In the genomic region with DNA sequence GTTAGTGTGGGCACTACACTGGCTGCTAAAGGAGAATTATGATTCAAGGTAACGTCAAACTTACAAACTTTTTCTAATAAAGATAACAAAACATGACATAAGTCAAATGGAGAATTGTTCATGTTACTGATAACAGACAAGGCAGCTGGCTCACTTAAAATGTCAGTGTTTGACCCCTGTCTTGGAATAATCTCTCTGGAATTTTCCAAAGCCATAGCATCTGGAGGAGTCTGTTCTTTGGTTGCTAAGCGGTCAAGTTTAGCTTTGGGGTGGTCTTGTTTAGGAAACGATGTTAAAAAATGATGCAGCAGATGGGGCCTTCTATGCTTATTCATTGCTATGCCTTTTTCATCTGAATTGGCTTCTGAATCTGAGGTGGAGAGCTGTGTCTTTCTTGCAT, we compare ENCODE assay signal across 19 cellular contexts. TPM values are rescaled to one million over a fixed set of nuclear protein-coding genes. Genes with fewer than 3 reads are reported as not detected.
DNase-seq lines count a peak whose midpoint lies in the region; ATAC-seq, FAIRE-seq and TF ChIP-seq lines count a peak whose summit lies in the region.
"Had no signal": no experiment of that assay in that cellular context is flagged by ENCODE, and none has a peak within 500 bp of the region (broad histone marks: within the 10 kb centered on the region; RNA-seq: fewer than 3 reads in every experiment).

No MANE protein-coding gene starts in this region.

- in situ Hi-C loops in Panc1 (cut with HindIII; ENCODE audit: low pct_unique_long_range_greater_than_20kb, low sequenced_read_pairs) = no loop called here

- no peak overlapping the region for H3K4ac ChIP-seq in neuronal stem cell (ENCODE audit: low read length)

- no peaks in the 10 kb centered on the region for H3K4me1 Mint-ChIP-seq in CD14-positive monocyte

- no CpG with 5 or more reads among the region's 3 CpGs for WGBS in neuronal stem cell (ENCODE audit: extremely low coverage in 2 of 2, insufficient read length in 2 of 2, insufficient replicate concordance in 1 of 2), 2 donors

- H3K4me2 ChIP-seq in neuronal stem cell (ENCODE audit: insufficient read depth, low read length, poor library complexity, severe bottlenecking) = no peak overlapping the region
- H3K4me2 ChIP-seq: A549 had no signal

- no peak overlapping the region for H4K8ac ChIP-seq in neuronal stem cell (ENCODE audit: low read depth, low read length)

- TF ChIP-seq CTCF in CD14-positive monocyte (IDR thresholded peaks at IDR 0.05) = no peak
- TF ChIP-seq CTCF in Panc1 (IDR thresholded peaks at IDR 0.05) = no peak
- no peak for TF ChIP-seq CTCF in RWPE1 (conservative IDR thresholded peaks at IDR 0.05; ENCODE audit: low read depth)

- H3K14ac ChIP-seq in neuronal stem cell (ENCODE audit: low read length) = no peak overlapping the region

- intact Hi-C loops in CD14-positive monocyte (cut with micrococcal nuclease) (no loop called here), Panc1 (cut with micrococcal nuclease; ENCODE audit: unreplicated experiment) (no loop called here)

- CTCF ChIA-PET in Panc1 (lab: Charles Lee) = no interaction called here
- CTCF ChIA-PET in RWPE1 (lab: Yijun Ruan, JAX) = no interaction called here

- no peaks in the 10 kb centered on the region for H3K27me3 Mint-ChIP-seq in CD14-positive monocyte (ENCODE audit: low read depth in 3 of 3)

- no peak overlapping the region for H2BK12ac ChIP-seq in neuronal stem cell (ENCODE audit: low read length)

- no peaks in the 10 kb centered on the region for H3K79me1 ChIP-seq in neuronal stem cell (ENCODE audit: low read depth, low read length)

- FAIRE-seq in GM19239 (lab: Jason Lieb, UNC) = no peak
- FAIRE-seq: GM12892, H54 had no signal

- H3K27ac ChIP-seq in Panc1 (ENCODE audit: low read length) (no peak overlapping the region), neuronal stem cell (replicated peaks; ENCODE audit: low read length) (no peak overlapping the region), RWPE1 (no peak overlapping the region)
- H3K27ac ChIP-seq: A549, C4-2B, HL-60 had no signal

- BruUV-seq in Panc1 (replicated peaks; lab: Mats Ljungman, UMichigan) = TSS peak; percentile 14

- no peak overlapping the region for H4K91ac ChIP-seq in neuronal stem cell (ENCODE audit: low read depth, low read length, poor library complexity)

- H3K27me3 ChIP-seq in Panc1 (ENCODE audit: control insufficient read depth, insufficient read depth, low read length) (no peaks in the 10 kb centered on the region), neuronal stem cell (ENCODE audit: control insufficient read depth in 3 of 3, insufficient read depth in 3 of 3, low read depth in 1 of 3, low read length in 3 of 3) (no peaks in the 10 kb centered on the region)

- no peak overlapping the region for H3K4me3 Mint-ChIP-seq in CD14-positive monocyte

- DNase-seq in CD14-positive monocyte (ENCODE audit: low spot score) (no peak), Panc1 (ENCODE audit: low read depth, low spot score) (no peak), fibroblast of peridontal ligament (ENCODE audit: extremely low read depth) (peak; percentile 12), neuronal stem cell (ENCODE audit: low spot score) (no peak), RWPE1 (ENCODE audit: low spot score) (no peak), GM19239 (ENCODE audit: insufficient read length, low spot score) (no peak)
- DNase-seq in stimulated activated CD4-positive, alpha-beta T cell treated with anti-CD3 and anti-CD28 coated beads, Interleukin-1b, Interleukin-23, amount 100 ng/mL, for 48 hours = no peak
- DNase-seq: GF-D8, NCI-H1417 treated with DMSO at 0.1 percent for 48 hours, NCI-H2029, NCI-H2171, NCI-H748 treated with DMSO at 0.1 percent for 48 hours, OCI-M1, RPMI8226 had no signal

- no peak overlapping the region for H2BK120ac ChIP-seq in neuronal stem cell (ENCODE audit: low read depth, low read length)

- H3K9me3 Mint-ChIP-seq in CD14-positive monocyte = no peaks in the 10 kb centered on the region

- no peak overlapping the region for H2BK15ac ChIP-seq in neuronal stem cell (ENCODE audit: low read length)

- H3K9ac ChIP-seq in neuronal stem cell (ENCODE audit: low read depth, low read length, poor library complexity) = no peak overlapping the region

- H3K9me3 ChIP-seq in Panc1 (ENCODE audit: control insufficient read depth, insufficient read depth, low read depth, low read length) (no peaks in the 10 kb centered on the region), neuronal stem cell (replicated peaks in 1 of 2; ENCODE audit: control insufficient read depth in 2 of 2, insufficient read depth in 1 of 2, low read depth in 1 of 2, low read length in 2 of 2) (no peaks in the 10 kb centered on the region)
- H3K9me3 ChIP-seq: A549 had no signal

- POLR2A ChIA-PET in Panc1 (lab: Charles Lee) (no interaction called here), RWPE1 (lab: Yijun Ruan, JAX; ENCODE audit: low non-redundant PET) (no interaction called here)

- peak overlapping the region; percentile 4 for H2AFZ ChIP-seq in neuronal stem cell (ENCODE audit: low read length)

- H3K4me3 ChIP-seq in Panc1 (ENCODE audit: low read depth in 2 of 2, low read length in 2 of 2) (no peak overlapping the region), neuronal stem cell (ENCODE audit: low read length in 2 of 2) (no peak overlapping the region)
- H3K4me3 ChIP-seq: A549 had no signal

- H3K18ac ChIP-seq in neuronal stem cell (ENCODE audit: low read length) = no peak overlapping the region

- peaks cover 13% of the 10 kb centered on the region for H3K36me3 ChIP-seq in Panc1 (ENCODE audit: control insufficient read depth, insufficient read depth, low read length)
- H3K36me3 ChIP-seq in neuronal stem cell (replicated peaks in 1 of 2; ENCODE audit: control insufficient read depth in 2 of 2, insufficient read depth in 2 of 2, low read length in 2 of 2) = no peaks in the 10 kb centered on the region

- H2BK5ac ChIP-seq in neuronal stem cell (ENCODE audit: low read length) = no peak overlapping the region

- H3K36me3 Mint-ChIP-seq in CD14-positive monocyte = peaks cover 56 to 63% of the 10 kb centered on the region in 2 donors

- peak overlapping the region in 4 of 7 donors; percentile 3 to 80 (median 50) for H3K27ac Mint-ChIP-seq in CD14-positive monocyte

- ATAC-seq in Panc1 = no peak
- ATAC-seq: A549 had no signal

- H3K23ac ChIP-seq in neuronal stem cell (ENCODE audit: low read depth, low read length, poor library complexity) = no peak overlapping the region

- no peak overlapping the region for H2AK5ac ChIP-seq in neuronal stem cell (ENCODE audit: low read depth, low read length)

- H3K4me1 ChIP-seq in Panc1 (ENCODE audit: control insufficient read depth, insufficient read depth, low read length) (no peaks in the 10 kb centered on the region), neuronal stem cell (ENCODE audit: control insufficient read depth in 2 of 2, insufficient read depth in 1 of 2, low read depth in 1 of 2, low read length in 2 of 2) (peaks cover 4 to 9% of the 10 kb centered on the region in 2 donors)
- H3K4me1 ChIP-seq: A549 had no signal

RNA-seq across cellular contexts. Expression of a gene that starts 56.8 kb away (rescaled TPM):
- 10 to 100 TPM; 46.3 to 67.9 TPM for polyA plus RNA-seq in CD14-positive monocyte
- total RNA-seq in Panc1 (2021; ENCODE audit: unreplicated experiment) = 75.2 TPM
- 19.4 TPM for polyA plus RNA-seq in Panc1 (2012; ENCODE audit: insufficient read length)
- 2.1 TPM for polyA plus RNA-seq in neuronal stem cell (2013, experiment 1 of 2)
- polyA plus RNA-seq in neuronal stem cell (2013, experiment 2 of 2) = 1.4 TPM
